25 cellular contexts compared by ENCODE assay signal in the genomic region with DNA sequence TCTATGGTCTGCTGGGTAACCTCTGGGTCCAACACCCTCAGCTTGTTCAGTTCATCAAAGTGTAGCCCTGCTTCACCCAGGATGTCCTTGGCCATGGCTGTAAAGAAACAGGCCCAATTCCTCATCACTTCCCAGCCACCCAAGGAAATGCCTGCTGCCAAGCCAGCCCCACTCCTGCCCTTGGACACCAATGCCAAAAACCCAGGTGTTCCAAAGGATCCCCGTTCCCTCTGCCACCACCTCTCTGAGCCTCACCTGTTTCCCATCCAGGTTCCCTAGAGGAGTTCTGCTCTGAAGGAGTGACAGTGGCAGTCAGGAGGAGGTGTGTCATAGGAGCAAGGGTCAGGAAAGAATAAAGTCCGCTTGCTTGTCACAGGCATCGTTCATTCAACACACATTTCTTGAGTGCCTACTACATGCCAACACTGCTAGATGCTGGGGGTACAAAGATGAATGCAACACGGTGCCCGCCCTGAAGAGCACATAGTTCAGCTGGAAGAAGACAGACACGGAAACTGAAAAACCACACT. TPM values are rescaled to one million over a fixed set of nuclear protein-coding genes. Genes with fewer than 3 reads are reported as not detected.
DNase-seq lines count a peak whose midpoint lies in the region; ATAC-seq, FAIRE-seq and TF ChIP-seq lines count a peak whose summit lies in the region.
"Had no signal": no experiment of that assay in that cellular context is flagged by ENCODE, and none has a peak within 500 bp of the region (broad histone marks: within the 10 kb centered on the region; RNA-seq: fewer than 3 reads in every experiment).

No MANE protein-coding gene starts in this region.

- H3K4me3 ChIP-seq in pancreas = no peak overlapping the region
- H3K4me3 ChIP-seq: heart left ventricle, left ventricle myocardium inferior, smooth muscle cell had no signal

- H3K27me3 Mint-ChIP-seq in Calu3 (ENCODE audit: unreplicated experiment) (no peaks in the 10 kb centered on the region), brain (peaks cover 13% of the 10 kb centered on the region)
- H3K27me3 Mint-ChIP-seq in naive thymus-derived CD8-positive, alpha-beta T cell = no peaks in the 10 kb centered on the region
- H3K27me3 Mint-ChIP-seq: CD8-positive, alpha-beta memory T cell; dendritic cell treated with granulocyte-macrophage colony-stimulating factor and Interleukin-4, amounts not matched to agents 40 ng/mL and 50 ng/mL, for 4 days; stimulated activated naive CD8-positive, alpha-beta T cell treated with anti-CD3 and anti-CD28 coated beads, Interleukin-15, amount 100 ng/mL, for 72 hours had no signal

- H3K36me3 ChIP-seq in pancreas = peaks cover 0 to 29% (median 8%) of the 10 kb centered on the region in 3 donors

- peaks cover 65% of the 10 kb centered on the region for H3K36me3 Mint-ChIP-seq in Calu3 (ENCODE audit: insufficient read depth, unreplicated experiment)
- peaks cover 15% of the 10 kb centered on the region for H3K36me3 Mint-ChIP-seq in brain
- H3K36me3 Mint-ChIP-seq in naive thymus-derived CD8-positive, alpha-beta T cell = peaks cover 0 to 46% (median 5%) of the 10 kb centered on the region in 3 donors

- peak overlapping the region; percentile 15 for H3K27ac Mint-ChIP-seq in Calu3 (ENCODE audit: unreplicated experiment)
- peak overlapping the region in 1 of 5 experiments; percentile 15 for H3K27ac Mint-ChIP-seq in brain
- peak overlapping the region in 3 of 10 donors; percentile 39 to 83 (median 47) for H3K27ac Mint-ChIP-seq in naive thymus-derived CD8-positive, alpha-beta T cell
- H3K27ac Mint-ChIP-seq: dendritic cell treated with granulocyte-macrophage colony-stimulating factor and Interleukin-4, amounts not matched to agents 40 ng/mL and 50 ng/mL, for 4 days; mesothelial cell of epicardium had no signal

- H3K4me1 Mint-ChIP-seq in Calu3 (ENCODE audit: low read depth, unreplicated experiment) = peaks cover 27% of the 10 kb centered on the region
- H3K4me1 Mint-ChIP-seq in brain = peaks cover 41% of the 10 kb centered on the region
- H3K4me1 Mint-ChIP-seq in naive thymus-derived CD8-positive, alpha-beta T cell = peaks cover 20 to 47% (median 40%) of the 10 kb centered on the region in 4 donors

- DNase-seq in Calu3 (no peak), pancreas (peak in 4 of 6 donors; percentile 56 to 71 (median 68))
- no peak for DNase-seq in stimulated activated CD4-positive, alpha-beta T cell treated with anti-CD3 and anti-CD28 coated beads, Interleukin-1b, Interleukin-23, amount 100 ng/mL, for 48 hours
- DNase-seq in activated CD4-positive, CD25-positive, alpha-beta regulatory T cell (lab: John Stamatoyannopoulos, UW) = no peak
- no peak for DNase-seq in naive thymus-derived CD8-positive, alpha-beta T cell
- DNase-seq: activated gamma-delta T cell treated with Interleukin-2 at 50 U/mL for 16 hours; CD8-positive, alpha-beta memory T cell; DMS79 treated with DMSO at 0.1 percent for 48 hours; heart left ventricle; Karpas-422; left ventricle myocardium inferior; NCI-H1694 treated with DMSO at 0.1 percent for 48 hours; OCI-M1; SHP77; stimulated activated CD4-positive, alpha-beta T cell treated with anti-CD3 and anti-CD28 coated beads, Interleukin-4, amount 100 ng/mL, for 24 hours; stimulated activated naive CD8-positive, alpha-beta T cell treated with anti-CD3 and anti-CD28 coated beads, Interleukin-15, amount 100 ng/mL, for 72 hours; trophoblast cell had no signal

- BruUV-seq in Calu3 (replicated peaks; lab: Mats Ljungman, UMichigan) = no TSS peak

- H3K4me1 ChIP-seq in pancreas = peaks cover 3 to 33% (median 25%) of the 10 kb centered on the region in 3 donors

- POLR2A ChIA-PET in naive thymus-derived CD8-positive, alpha-beta T cell (lab: Charles Lee) = no interaction called here

- H3K9me3 Mint-ChIP-seq in Calu3 (ENCODE audit: low read depth, unreplicated experiment) (no peaks in the 10 kb centered on the region), brain (no peaks in the 10 kb centered on the region)
- no peaks in the 10 kb centered on the region for H3K9me3 Mint-ChIP-seq in naive thymus-derived CD8-positive, alpha-beta T cell
- H3K9me3 Mint-ChIP-seq: CD8-positive, alpha-beta memory T cell; dendritic cell treated with granulocyte-macrophage colony-stimulating factor and Interleukin-4, amounts not matched to agents 40 ng/mL and 50 ng/mL, for 4 days; mesothelial cell of epicardium; stimulated activated naive CD8-positive, alpha-beta T cell treated with anti-CD3 and anti-CD28 coated beads, Interleukin-15, amount 100 ng/mL, for 72 hours had no signal

- H3K27ac ChIP-seq in pancreas = peak overlapping the region in 2 of 4 donors; percentile 26 to 27
- H3K27ac ChIP-seq: heart left ventricle, left ventricle myocardium inferior had no signal

- ATAC-seq in pancreas = peak in 1 of 4 donors; percentile 1
- ATAC-seq in naive thymus-derived CD8-positive, alpha-beta T cell = no peak
- ATAC-seq: HCT116; heart left ventricle; stimulated activated naive CD8-positive, alpha-beta T cell treated with anti-CD3 and anti-CD28 coated beads, Interleukin-15, amount 100 ng/mL, for 72 hours had no signal

- H3K4me3 Mint-ChIP-seq in Calu3 (ENCODE audit: low read depth, unreplicated experiment) = no peak overlapping the region
- H3K4me3 Mint-ChIP-seq in brain = peak overlapping the region; percentile 50 to 85 (median 54)
- peak overlapping the region in 2 of 10 donors; percentile 3 to 55 for H3K4me3 Mint-ChIP-seq in naive thymus-derived CD8-positive, alpha-beta T cell
- H3K4me3 Mint-ChIP-seq: dendritic cell treated with granulocyte-macrophage colony-stimulating factor and Interleukin-4, amounts not matched to agents 40 ng/mL and 50 ng/mL, for 4 days; mesothelial cell of epicardium; stimulated activated naive CD8-positive, alpha-beta T cell treated with anti-CD3 and anti-CD28 coated beads, Interleukin-15, amount 100 ng/mL, for 72 hours had no signal

- TF ChIP-seq CTCF in Calu3 (IDR thresholded peaks at IDR 0.05; ENCODE audit: unreplicated experiment) (no peak), brain (conservative IDR thresholded peaks at IDR 0.05) (no peak), pancreas (IDR thresholded peaks at IDR 0.05) (no peak)

- intact Hi-C loops in Calu3 (cut with micrococcal nuclease; ENCODE audit: unreplicated experiment) = no loop called here
- intact Hi-C loops in pancreas (cut with DNase I) = no loop called here

- FAIRE-seq in pancreas (lab: Jason Lieb, UNC) = no peak
- FAIRE-seq: HTR-8/SVneo had no signal

- CTCF ChIA-PET in Calu3 (lab: Charles Lee) = no interaction called here

- WGBS in pancreas, 2 donors = 40 to 48% methylated on average over 6 of the region's 6 CpGs

- no peaks in the 10 kb centered on the region for H3K9me3 ChIP-seq in pancreas
- H3K9me3 ChIP-seq: heart left ventricle, left ventricle myocardium inferior had no signal

- no peaks in the 10 kb centered on the region for H3K27me3 ChIP-seq in pancreas
- H3K27me3 ChIP-seq: heart left ventricle had no signal

RNA-seq across cellular contexts. Expression of a gene that starts 3.3 kb away (rescaled TPM):
- total RNA-seq in Calu3 (2022) (31.9 and 32.1 TPM in 2 replicates), pancreas (10 to 100 TPM; 42.3 to 52.4 (median 48.0) TPM)
- polyA plus RNA-seq in brain (ENCODE audit: insufficient read depth, low read depth, low replicate concordance) (27.7 TPM), pancreas (10 to 100 TPM; 65.8 to 79.0 TPM)
- total RNA-seq in naive thymus-derived CD8-positive, alpha-beta T cell = 10 to 100 TPM; 32.0 to 38.0 TPM
- 10 to 100 TPM; 44.1 to 56.6 (median 54.0) TPM for polyA plus RNA-seq in naive thymus-derived CD8-positive, alpha-beta T cell

RNA-seq across cellular contexts. Expression of a gene that starts 3.6 kb away (rescaled TPM):
- total RNA-seq in Calu3 (2022) = 45.9 and 49.4 TPM in 2 replicates
- polyA plus RNA-seq in brain (ENCODE audit: insufficient read depth, low read depth, low replicate concordance) = 43.1 TPM
- total RNA-seq in pancreas = 10 to 100 TPM; 20.8 to 56.8 (median 31.8) TPM
- polyA plus RNA-seq in pancreas = 10 to 100 TPM; 11.5 to 16.8 TPM
- total RNA-seq in naive thymus-derived CD8-positive, alpha-beta T cell = 10 to 100 TPM; 20.6 to 23.7 TPM
- polyA plus RNA-seq in naive thymus-derived CD8-positive, alpha-beta T cell = 1 to 10 TPM; 5.6 to 9.4 (median 7.1) TPM

RNA-seq across cellular contexts. Expression of a gene that starts 13.0 kb away (rescaled TPM):
- total RNA-seq in Calu3 (2022) (110 and 114 TPM in 2 replicates), pancreas (100 to 1,000 TPM in 4 of 6 donors, 10 to 100 TPM in 2; 73.9 to 129 (median 113) TPM)
- polyA plus RNA-seq in brain (ENCODE audit: insufficient read depth, low read depth, low replicate concordance) (54.3 TPM), pancreas (10 to 100 TPM; 13.1 to 17.2 TPM)
- 1 to 10 TPM; 5.9 to 6.2 TPM for total RNA-seq in naive thymus-derived CD8-positive, alpha-beta T cell
- polyA plus RNA-seq in naive thymus-derived CD8-positive, alpha-beta T cell = 10 to 100 TPM in 1 of 3 donors, 1 to 10 TPM in 2; 7.1 to 10.1 (median 9.3) TPM

RNA-seq across cellular contexts. Expression of a gene that starts 25.4 kb away (rescaled TPM):
- total RNA-seq in Calu3 (2022) (82.7 and 85.9 TPM in 2 replicates), pancreas (10 to 100 TPM; 40.7 to 51.2 (median 42.5) TPM)
- polyA plus RNA-seq in brain (ENCODE audit: insufficient read depth, low read depth, low replicate concordance) (111 TPM), pancreas (10 to 100 TPM; 28.3 to 41.0 TPM)
- 10 to 100 TPM; 35.4 to 37.5 TPM for total RNA-seq in naive thymus-derived CD8-positive, alpha-beta T cell
- polyA plus RNA-seq in naive thymus-derived CD8-positive, alpha-beta T cell = 10 to 100 TPM; 81.3 to 90.3 (median 85.6) TPM

RNA-seq across cellular contexts. Expression of a gene that starts 33.0 kb away (rescaled TPM):
- total RNA-seq in Calu3 (2022) = not detected in 2 replicates
- polyA plus RNA-seq in brain (ENCODE audit: insufficient read depth, low read depth, low replicate concordance) = not detected
- total RNA-seq in pancreas = not detected
- polyA plus RNA-seq in pancreas = not detected
- total RNA-seq in naive thymus-derived CD8-positive, alpha-beta T cell = not detected
- polyA plus RNA-seq in naive thymus-derived CD8-positive, alpha-beta T cell = not detected
- total RNA-seq: CD8-positive, alpha-beta memory T cell; heart left ventricle; left ventricle myocardium inferior; mesothelial cell of epicardium; pulmonary artery endothelial cell; smooth muscle cell had no signal
- polyA plus RNA-seq: CD8-positive, alpha-beta memory T cell; heart left ventricle; neural cell; smooth muscle cell had no signal

Comparison
In these comparisons a context has a peak if more than half of its experiments do, and no peak if none do; other contexts are left out.
1. DNase-seq: peak in pancreas (4 of 6); none in Calu3 (single experiment), stimulated activated CD4-positive, alpha-beta T cell treated with anti-CD3 and anti-CD28 coated beads, Interleukin-1b, Interleukin-23, amount 100 ng/mL, for 48 hours (single experiment), activated CD4-positive, CD25-positive, alpha-beta regulatory T cell (0 of 4) and naive thymus-derived CD8-positive, alpha-beta T cell (0 of 10).
2. RNA of a gene that starts 13.0 kb away (total RNA-seq): 73.9 to 129 TPM in pancreas and 110 to 114 TPM in Calu3; 5.9 to 6.2 TPM in naive thymus-derived CD8-positive, alpha-beta T cell; every median in the first group is over 10 times any median in the second.